1 cellular context compared by ENCODE assay signal in genomic region chrX:46759645-46759974, GRCh38.
TF ChIP-seq lines count a peak whose summit lies in the region.

No MANE protein-coding gene starts in this region.

TF ChIP-seq in IMR-90, 13 proteins besides CTCF, POLR2A, EP300 and RAD21:
- no peak for TF ChIP-seq SMC3 (IDR thresholded peaks at IDR 0.05; ENCODE audit: low read depth, low read length)
- no peak for TF ChIP-seq ELK1 (IDR thresholded peaks at IDR 0.05; ENCODE audit: borderline replicate concordance, low read depth, low read length)
- TF ChIP-seq BHLHE40 (IDR thresholded peaks at IDR 0.05; ENCODE audit: low read depth, low read length) = no peak
- no peak for TF ChIP-seq CHD1 (IDR thresholded peaks at IDR 0.05; ENCODE audit: low read depth, low read length)
- TF ChIP-seq CEBPB (IDR thresholded peaks at IDR 0.05; ENCODE audit: low read depth, low read length) = no peak
- no peak for TF ChIP-seq NFE2L2 (IDR thresholded peaks at IDR 0.05; ENCODE audit: low read depth, low read length)
- no peak for TF ChIP-seq RCOR1 (IDR thresholded peaks at IDR 0.05; ENCODE audit: insufficient replicate concordance, low read length)
- TF ChIP-seq MAFK (IDR thresholded peaks at IDR 0.05; ENCODE audit: low read depth, low read length) = no peak
- TF ChIP-seq USF2 (IDR thresholded peaks at IDR 0.05; ENCODE audit: low read depth, low read length) = no peak
- no peak for TF ChIP-seq RFX5 (IDR thresholded peaks at IDR 0.05; ENCODE audit: low read depth, low read length)
- TF ChIP-seq MXI1 (IDR thresholded peaks at IDR 0.05; ENCODE audit: borderline replicate concordance, low read depth, low read length) = no peak
- TF ChIP-seq FOS (IDR thresholded peaks at IDR 0.05; ENCODE audit: low read depth, low read length) = no peak
- TF ChIP-seq MAZ (IDR thresholded peaks at IDR 0.05; ENCODE audit: borderline replicate concordance, low read depth, low read length) = no peak
